ENCODE assay signal across 8 cellular contexts in genomic region chr7:80659120-80660055, GRCh38. TPM values are rescaled to one million over a fixed set of nuclear protein-coding genes. Genes with fewer than 3 reads are reported as not detected.
DNase-seq lines count a peak whose midpoint lies in the region; ATAC-seq and TF ChIP-seq lines count a peak whose summit lies in the region.

No MANE protein-coding gene starts in this region.

- DNase-seq in CD1c-positive myeloid dendritic cell (ENCODE audit: extremely low spot score) (peak; percentile 59), NCI-H1092 treated with DMSO at 0.1 percent for 48 hours (lab: John Stamatoyannopoulos, UW) (peak; percentile 53), astrocyte of the cerebellum (ENCODE audit: low read depth) (peak; percentile 18), kidney tubule cell (ENCODE audit: low spot score) (peak; percentile 48), ureter (ENCODE audit: low spot score) (no peak)

- in situ Hi-C loops in astrocyte of the cerebellum (cut with HindIII; ENCODE audit: low sequenced_read_pairs): no loop called here

- ATAC-seq in GM21360 (IDR thresholded peaks at IDR 0.05; ENCODE audit: unreplicated experiment): peak; percentile 74
- ATAC-seq in HG03025 (IDR thresholded peaks at IDR 0.05; ENCODE audit: low FRiP score, unreplicated experiment): no peak
- ATAC-seq in GM21737 (IDR thresholded peaks at IDR 0.05; ENCODE audit: unreplicated experiment): no peak

- peak; percentile 20 for TF ChIP-seq CTCF in astrocyte of the cerebellum (IDR thresholded peaks at IDR 0.05; ENCODE audit: low read depth, low read length, missing control alignments)

- H3K4me3 ChIP-seq in astrocyte of the cerebellum (ENCODE audit: low read depth, low read length): no peak overlapping the region

RNA-seq across cellular contexts. Expression of gene CD36, which starts 20.9 kb away (rescaled TPM):
- 25.7 TPM for total RNA-seq in ureter
